Comparison of ENCODE assay signal across 2 cellular contexts in the genomic region with DNA sequence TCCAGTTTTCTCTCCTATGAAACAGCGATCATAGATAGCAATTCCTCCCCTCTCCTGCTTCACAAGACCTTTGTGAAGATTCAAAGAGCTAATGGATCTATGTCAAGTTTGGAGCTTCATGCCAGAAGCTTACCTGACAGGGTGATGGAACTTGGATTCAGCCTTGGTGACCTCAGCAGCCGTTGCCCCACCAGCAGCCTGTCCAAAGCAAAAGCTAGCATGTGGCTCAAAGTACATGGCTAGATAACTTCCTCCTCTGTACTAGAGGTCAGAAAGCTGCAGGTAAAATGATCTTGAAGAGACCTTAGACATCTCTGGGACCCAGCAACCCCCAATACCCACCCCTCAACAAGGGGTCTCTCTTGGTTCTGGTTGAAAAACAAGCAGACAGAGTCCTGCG.
TF ChIP-seq lines count a peak whose summit lies in the region.

No MANE protein-coding gene starts in this region.

TF ChIP-seq in A549, 52 proteins besides CTCF, POLR2A, EP300 and RAD21:
- TF ChIP-seq NR3C1 (IDR thresholded peaks at IDR 0.05) (no peak), MAZ (IDR thresholded peaks at IDR 0.05; ENCODE audit: borderline replicate concordance, low read depth, low read length) (no peak)

TF ChIP-seq in HepG2, 621 proteins besides CTCF, POLR2A, EP300 and RAD21:
- TF ChIP-seq HNF4A (CRISPR knock-in tag; IDR thresholded peaks at IDR 0.05) (peak; percentile 41; the same call in 1 of the 2 replicates), ZNF772 (CRISPR knock-in tag; IDR thresholded peaks at IDR 0.05) (no peak), HNF4G (IDR thresholded peaks at IDR 0.05; ENCODE audit: borderline replicate concordance, low read depth, low read length) (peak; percentile 21; the same call in 1 of the 2 replicates), HNF4G (CRISPR knock-in tag; IDR thresholded peaks at IDR 0.05; ENCODE audit: borderline replicate concordance, low read depth) (no peak)
